22 cellular contexts compared by ENCODE assay signal in genomic region chr12:39646963-39647362, GRCh38. TPM values are rescaled to one million over a fixed set of nuclear protein-coding genes. Genes with fewer than 3 reads are reported as not detected.
"Had no signal": no experiment of that assay in that cellular context is flagged by ENCODE, and none has a peak within 500 bp of the region (broad histone marks: within the 10 kb centered on the region; RNA-seq: fewer than 3 reads in every experiment).

No MANE protein-coding gene starts in this region.

- ATAC-seq: left colon; naive thymus-derived CD4-positive, alpha-beta T cell had no signal

- DNase-seq: activated CD4-positive, alpha-beta T cell treated with anti-CD3 and anti-CD28 coated beads for 1 hour; activated CD4-positive, alpha-beta T cell treated with anti-CD3 and anti-CD28 coated beads, Interleukin-2, amount 50 U/mL, for 1 hour; activated gamma-delta T cell treated with Interleukin-2 at 50 U/mL for 16 hours; activated T-cell treated with anti-CD3 and anti-CD28 coated beads, Interleukin-2, amount 50 U/mL, for 1 hour; aorta; caudate nucleus; dermis blood vessel endothelial cell; effector CD8-positive, alpha-beta T cell; foreskin melanocyte; head of caudate nucleus; left colon; naive thymus-derived CD4-positive, alpha-beta T cell; occipital lobe; stimulated activated CD4-positive, alpha-beta T cell treated with anti-CD3 and anti-CD28 coated beads, Interleukin-12 subunit alpha, Interleukin-12 subunit beta, amount 100 ng/mL, for 4 hours; T-helper 9 cell; tibial artery had no signal

- H3K27me3 ChIP-seq: esophagus muscularis mucosa, tibial artery had no signal

- H3K36me3 Mint-ChIP-seq: activated naive CD4-positive, alpha-beta T cell treated with anti-CD3 and anti-CD28 coated beads, Interleukin-2, amount 50 U/mL, for 24 hours; brain had no signal

- H3K36me3 ChIP-seq: esophagus muscularis mucosa, tibial artery had no signal

- H3K4me1 ChIP-seq: tibial artery had no signal

- H3K4me3 Mint-ChIP-seq: activated naive CD4-positive, alpha-beta T cell treated with anti-CD3 and anti-CD28 coated beads, Interleukin-2, amount 50 U/mL, for 24 hours; brain; naive thymus-derived CD4-positive, alpha-beta T cell; neural crest cell; stimulated activated naive CD8-positive, alpha-beta T cell treated with anti-CD3 and anti-CD28 coated beads, Interleukin-15, Interleukin-2, amounts not matched to agents 100 ng/mL and 50 ng/mL, for 24 hours had no signal

- H3K27me3 Mint-ChIP-seq: activated naive CD4-positive, alpha-beta T cell treated with anti-CD3 and anti-CD28 coated beads, Interleukin-2, amount 50 U/mL, for 24 hours; brain; stimulated activated naive CD8-positive, alpha-beta T cell treated with anti-CD3 and anti-CD28 coated beads, Interleukin-15, Interleukin-2, amounts not matched to agents 100 ng/mL and 50 ng/mL, for 24 hours had no signal

- H3K9me3 ChIP-seq: esophagus muscularis mucosa, tibial artery had no signal

- H3K9me3 Mint-ChIP-seq: brain; neural crest cell; stimulated activated naive CD8-positive, alpha-beta T cell treated with anti-CD3 and anti-CD28 coated beads, Interleukin-15, Interleukin-2, amounts not matched to agents 100 ng/mL and 50 ng/mL, for 24 hours had no signal

- H3K27ac ChIP-seq: esophagus muscularis mucosa, tibial artery had no signal

- H3K4me1 Mint-ChIP-seq: brain, neural crest cell had no signal

- H3K27ac Mint-ChIP-seq: activated naive CD4-positive, alpha-beta T cell treated with anti-CD3 and anti-CD28 coated beads, Interleukin-2, amount 50 U/mL, for 24 hours; brain; naive thymus-derived CD4-positive, alpha-beta T cell; stimulated activated naive CD8-positive, alpha-beta T cell treated with anti-CD3 and anti-CD28 coated beads, Interleukin-15, Interleukin-2, amounts not matched to agents 100 ng/mL and 50 ng/mL, for 24 hours had no signal

- H3K4me3 ChIP-seq: esophagus muscularis mucosa, lung, tibial artery had no signal

RNA-seq across cellular contexts. Expression of gene ABCD2, which starts 27.4 kb away (rescaled TPM):
- total RNA-seq: dermis blood vessel endothelial cell had no signal
